ENCODE assay signal across 29 cellular contexts in genomic region chr2:153068915-153069314, GRCh38.
"Had no signal": no experiment of that assay in that cellular context is flagged by ENCODE, and none has a peak within 500 bp of the region (broad histone marks: within the 10 kb centered on the region; RNA-seq: fewer than 3 reads in every experiment).

No MANE protein-coding gene starts in this region.

- H3K9me3 Mint-ChIP-seq: naive thymus-derived CD4-positive, alpha-beta T cell; stimulated activated naive B cell treated with anti-CD40 and anti-IgM and Interleukin-4, amounts not matched to agents 10 μg/mL and 1 μg/mL and 100 μg/mL, for 72 hours had no signal

- H3K4me3 ChIP-seq: left lung, lower lobe of right lung, mucosa of descending colon, pancreas, prostate gland, skin epidermis, stomach, testis, thyroid gland, transverse colon, upper lobe of left lung, vagina had no signal

- H3K36me3 Mint-ChIP-seq: naive thymus-derived CD4-positive, alpha-beta T cell; natural killer cell treated with Interleukin-12 subunit alpha and Interleukin-12 subunit beta and Interleukin-15 and Interleukin-18, amount 100 ng/mL, for 72 hours; stimulated activated naive B cell treated with anti-CD40 and anti-IgM and Interleukin-4, amounts not matched to agents 10 μg/mL and 1 μg/mL and 100 μg/mL, for 72 hours had no signal

- H3K4me1 Mint-ChIP-seq: naive thymus-derived CD4-positive, alpha-beta T cell; stimulated activated naive B cell treated with anti-CD40 and anti-IgM and Interleukin-4, amounts not matched to agents 10 μg/mL and 1 μg/mL and 100 μg/mL, for 72 hours had no signal

- H3K27me3 ChIP-seq: left lung, pancreas, stomach, testis, thyroid gland, transverse colon, upper lobe of left lung, vagina had no signal

- ATAC-seq: left colon; left lung; lower lobe of right lung; mucosa of descending colon; naive thymus-derived CD4-positive, alpha-beta T cell; natural killer cell treated with Interleukin-12 subunit alpha and Interleukin-12 subunit beta and Interleukin-15 and Interleukin-18, amount 100 ng/mL, for 72 hours; pancreas; right cardiac atrium; sciatic nerve; stimulated activated naive B cell treated with anti-CD40 and anti-IgM and Interleukin-4, amounts not matched to agents 10 μg/mL and 1 μg/mL and 100 μg/mL, for 72 hours; stimulated activated naive CD8-positive, alpha-beta T cell treated with anti-CD3 and anti-CD28 coated beads, Interleukin-15, Interleukin-2, amounts not matched to agents 100 U/mL and 50 U/mL, for 24 hours had no signal

- H3K4me1 ChIP-seq: left lung, lower lobe of right lung, pancreas, prostate gland, stomach, testis, thyroid gland, transverse colon, upper lobe of left lung had no signal

- H3K4me3 Mint-ChIP-seq: naive thymus-derived CD4-positive, alpha-beta T cell; natural killer cell treated with Interleukin-12 subunit alpha and Interleukin-12 subunit beta and Interleukin-15 and Interleukin-18, amount 100 ng/mL, for 72 hours; stimulated activated naive B cell treated with anti-CD40 and anti-IgM and Interleukin-4, amounts not matched to agents 10 μg/mL and 1 μg/mL and 100 μg/mL, for 72 hours had no signal

- H3K27ac Mint-ChIP-seq: naive thymus-derived CD4-positive, alpha-beta T cell; natural killer cell treated with Interleukin-12 subunit alpha and Interleukin-12 subunit beta and Interleukin-15 and Interleukin-18, amount 100 ng/mL, for 72 hours; stimulated activated naive B cell treated with anti-CD40 and anti-IgM and Interleukin-4, amounts not matched to agents 10 μg/mL and 1 μg/mL and 100 μg/mL, for 72 hours had no signal

- H3K9me3 ChIP-seq: left lung, lower lobe of right lung, mucosa of descending colon, pancreas, prostate gland, stomach, testis, thyroid gland, transverse colon, upper lobe of left lung, vagina had no signal

- H3K27me3 Mint-ChIP-seq: naive thymus-derived CD4-positive, alpha-beta T cell; natural killer cell treated with Interleukin-12 subunit alpha and Interleukin-12 subunit beta and Interleukin-15 and Interleukin-18, amount 100 ng/mL, for 72 hours; stimulated activated naive B cell treated with anti-CD40 and anti-IgM and Interleukin-4, amounts not matched to agents 10 μg/mL and 1 μg/mL and 100 μg/mL, for 72 hours had no signal

- H3K36me3 ChIP-seq: left lung, lower lobe of right lung, pancreas, prostate gland, stomach, thyroid gland, transverse colon, upper lobe of left lung, vagina had no signal

- DNase-seq: hippocampal formation; kidney; left colon; left lung; lower lobe of right lung; mesendoderm; midbrain; mucosa of descending colon; naive thymus-derived CD4-positive, alpha-beta T cell; pancreas; posterior cingulate gyrus; retina; right cardiac atrium; stimulated activated CD4-positive, alpha-beta T cell treated with anti-CD3 and anti-CD28 coated beads, Interleukin-12 subunit alpha, Interleukin-12 subunit beta, amount 100 ng/mL, for 4 hours; stimulated activated CD4-positive, alpha-beta T cell treated with anti-CD3 and anti-CD28 coated beads, Interleukin-15, amount 100 ng/mL, for 24 hours; stimulated activated CD4-positive, alpha-beta T cell treated with anti-CD3 and anti-CD28 coated beads, Interleukin-2, amount 100 ng/mL, for 24 hours; stimulated activated CD4-positive, alpha-beta T cell treated with anti-CD3 and anti-CD28 coated beads, Interleukin-4, amount 100 ng/mL, for 1 hour; stimulated activated naive B cell treated with anti-CD40 and anti-IgM and Interleukin-4, amounts not matched to agents 10 μg/mL and 1 μg/mL and 100 μg/mL, for 72 hours; stimulated activated naive CD8-positive, alpha-beta T cell treated with anti-CD3 and anti-CD28 coated beads, Interleukin-15, Interleukin-2, amounts not matched to agents 100 U/mL and 50 U/mL, for 24 hours; stomach; testis; thyroid gland; transverse colon; upper lobe of left lung had no signal

- H3K27ac ChIP-seq: left lung, lower lobe of right lung, pancreas, prostate gland, skin epidermis, stomach, testis, thyroid gland, transverse colon, upper lobe of left lung, vagina had no signal
